23 cellular contexts compared by ENCODE assay signal in the genomic region with DNA sequence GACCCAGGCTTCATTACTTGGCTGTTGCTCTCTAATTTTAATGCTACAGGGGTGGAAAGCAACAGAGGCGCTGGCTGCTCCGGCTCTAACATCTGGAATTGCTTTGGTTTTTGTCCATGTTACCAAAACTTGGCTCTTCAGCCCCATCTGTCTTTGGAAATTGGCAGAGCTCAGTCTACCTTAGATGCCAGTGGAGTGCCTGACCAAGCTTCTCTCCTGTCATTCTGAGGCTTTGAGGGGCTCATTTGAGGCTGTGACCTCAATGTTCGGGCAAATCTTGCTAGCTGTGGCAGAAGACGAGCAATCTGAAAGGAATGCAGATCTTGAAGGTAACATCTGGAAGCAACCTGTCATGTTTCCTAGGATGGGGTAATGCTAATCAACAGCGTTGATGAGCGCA.
DNase-seq lines count a peak whose midpoint lies in the region; ATAC-seq, FAIRE-seq and TF ChIP-seq lines count a peak whose summit lies in the region.
"Had no signal": no experiment of that assay in that cellular context is flagged by ENCODE, and none has a peak within 500 bp of the region (broad histone marks: within the 10 kb centered on the region; RNA-seq: fewer than 3 reads in every experiment).

No MANE protein-coding gene starts in this region.

- H3K27me3 ChIP-seq in bronchial epithelial cell (ENCODE audit: control insufficient read depth, insufficient read depth, low read length) (no peaks in the 10 kb centered on the region), colonic mucosa (no peaks in the 10 kb centered on the region)
- H3K27me3 ChIP-seq: BLaER1 treated with 17β-estradiol and CSF1 and Interleukin-3, amounts not matched to agents 10 nM and 100 nM; esophagus squamous epithelium; SJCRH30 had no signal

- intact Hi-C loops in left ventricle myocardium superior (cut with micrococcal nuclease) (no loop called here), colonic mucosa (cut with DNase I) (no loop called here)

- ATAC-seq in left ventricle myocardium superior, result peak; percentile 45
- ATAC-seq: naive thymus-derived CD8-positive, alpha-beta T cell had no signal

- H3K36me3 ChIP-seq in bronchial epithelial cell (ENCODE audit: control insufficient read depth, insufficient read depth, low read length) (no peaks in the 10 kb centered on the region), colonic mucosa (no peaks in the 10 kb centered on the region)
- H3K36me3 ChIP-seq: BLaER1 treated with 17β-estradiol and CSF1 and Interleukin-3, amounts not matched to agents 10 nM and 100 nM; esophagus squamous epithelium; SJCRH30 had no signal

- no peaks in the 10 kb centered on the region for H3K4me1 ChIP-seq in colonic mucosa
- H3K4me1 ChIP-seq: esophagus squamous epithelium, SJCRH30 had no signal

- no peak overlapping the region for H3K4me3 ChIP-seq in bronchial epithelial cell (ENCODE audit: low read depth, low read length)
- no peak overlapping the region for H3K4me3 ChIP-seq in colonic mucosa
- H3K4me3 ChIP-seq: BLaER1 treated with 17β-estradiol and CSF1 and Interleukin-3, amounts not matched to agents 10 nM and 100 nM; esophagus squamous epithelium; PC-9; SJCRH30 had no signal

- no peak for FAIRE-seq in bronchial epithelial cell (lab: Jason Lieb, UNC)
- FAIRE-seq: HTR-8/SVneo, islet of Langerhans, small intestine had no signal

- TF ChIP-seq CTCF in bronchial epithelial cell (IDR thresholded peaks at IDR 0.05; ENCODE audit: insufficient read depth, low read length, severe bottlenecking), result peak; percentile 27
- TF ChIP-seq CTCF in colonic mucosa (IDR thresholded peaks at IDR 0.05), result no peak

- no peak overlapping the region for H3K9ac ChIP-seq in colonic mucosa (ENCODE audit: low read depth in 2 of 2, low read length in 2 of 2)
- H3K9ac ChIP-seq: BLaER1 treated with 17β-estradiol and CSF1 and Interleukin-3, amounts not matched to agents 10 nM and 100 nM had no signal

- DNase-seq in AG08395 (ENCODE audit: low spot score), result peak; percentile 65
- DNase-seq in EH (ENCODE audit: low read depth), result peak; percentile 16
- no peak for DNase-seq in bronchial epithelial cell (ENCODE audit: low read depth)
- DNase-seq in left ventricle myocardium superior, result no peak
- DNase-seq in caudate nucleus (lab: John Stamatoyannopoulos, UW), result no peak
- no peak for DNase-seq in NCI-H2107 treated with DMSO at 0.1 percent for 48 hours (lab: John Stamatoyannopoulos, UW; ENCODE audit: unreplicated experiment)
- DNase-seq in colonic mucosa, result no peak
- DNase-seq in germinal center (ENCODE audit: low spot score), result no peak
- DNase-seq: activated CD8-positive, alpha-beta memory T cell treated with anti-CD3 and anti-CD28 coated beads for 24 hours; activated naive CD8-positive, alpha-beta T cell treated with anti-CD3 and anti-CD28 coated beads for 36 hours; esophagus squamous epithelium; GOT3; hippocampal formation; naive thymus-derived CD8-positive, alpha-beta T cell; PC-9; SJCRH30; small intestine; stimulated activated CD4-positive, alpha-beta T cell treated with anti-CD3 and anti-CD28 coated beads, Interleukin-2, amount 100 ng/mL, for 48 hours; T-helper 2 cell; trophoblast cell had no signal

- H3K9me3 ChIP-seq in colonic mucosa, result no peaks in the 10 kb centered on the region
- H3K9me3 ChIP-seq: esophagus squamous epithelium, SJCRH30 had no signal

- H3K27ac ChIP-seq in caudate nucleus (ENCODE audit: low read depth, low read length) (no peak overlapping the region), colonic mucosa (no peak overlapping the region)
- H3K27ac ChIP-seq: BLaER1 treated with 17β-estradiol and CSF1 and Interleukin-3, amounts not matched to agents 10 nM and 100 nM; esophagus squamous epithelium; PC-9; SJCRH30 had no signal

Comparison
In these comparisons a context has a peak if more than half of its experiments do, and no peak if none do; other contexts are left out.
1. DNase-seq: peak in AG08395 (single experiment) and EH (single experiment); none in bronchial epithelial cell (single experiment), left ventricle myocardium superior (single experiment), caudate nucleus (0 of 61), NCI-H2107 treated with DMSO at 0.1 percent for 48 hours (single experiment), colonic mucosa (single experiment) and germinal center (single experiment).